Comparison of ENCODE assay signal across 18 cellular contexts in genomic region chr9:5909999-5910398, GRCh38. TPM values are rescaled to one million over a fixed set of nuclear protein-coding genes. Genes with fewer than 3 reads are reported as not detected.
DNase-seq lines count a peak whose midpoint lies in the region; ATAC-seq and TF ChIP-seq lines count a peak whose summit lies in the region.
"Had no signal": no experiment of that assay in that cellular context is flagged by ENCODE, and none has a peak within 500 bp of the region (broad histone marks: within the 10 kb centered on the region; RNA-seq: fewer than 3 reads in every experiment).

No MANE protein-coding gene starts in this region.

- H3K4me3 Mint-ChIP-seq in natural killer cell treated with Interleukin-12 subunit alpha and Interleukin-12 subunit beta and Interleukin-15 and Interleukin-18, amount 100 ng/mL, for 72 hours: peak overlapping the region; percentile 73
- no peak overlapping the region for H3K4me3 Mint-ChIP-seq in natural killer cell
- H3K4me3 Mint-ChIP-seq in activated CD4-positive, alpha-beta memory T cell treated with anti-CD3 and anti-CD28 coated beads for 36 hours: no peak overlapping the region
- H3K4me3 Mint-ChIP-seq in CD8-positive, alpha-beta memory T cell: no peak overlapping the region
- H3K4me3 Mint-ChIP-seq: T-helper 2 cell treated with Interferon-gamma antibody and Interleukin-4, amounts not matched to agents 5 μg/mL and 100 μg/mL, for 36 hours had no signal

- H3K36me3 ChIP-seq in CD8-positive, alpha-beta memory T cell (ENCODE audit: insufficient read depth, low read length): no peaks in the 10 kb centered on the region
- H3K36me3 ChIP-seq: colonic mucosa, pancreas, SJSA1, thoracic aorta had no signal

- H3K27me3 ChIP-seq in CD8-positive, alpha-beta memory T cell (ENCODE audit: insufficient read depth, low read length, poor library complexity, severe bottlenecking): no peaks in the 10 kb centered on the region
- H3K27me3 ChIP-seq: colonic mucosa, gastroesophageal sphincter, pancreas, SJSA1 had no signal

- CTCF ChIA-PET in activated CD4-positive, alpha-beta memory T cell treated with anti-CD3 and anti-CD28 coated beads for 36 hours (lab: Charles Lee): interaction anchor here (0.8 kb wide), 1 partner anchor 396 kb away, joined by 3 read pairs; no protein-coding TSS in a partner anchor
- CTCF ChIA-PET in CD8-positive, alpha-beta memory T cell (lab: Charles Lee): no interaction called here

- H3K27me3 Mint-ChIP-seq in natural killer cell treated with Interleukin-12 subunit alpha and Interleukin-12 subunit beta and Interleukin-15 and Interleukin-18, amount 100 ng/mL, for 72 hours: no peaks in the 10 kb centered on the region
- no peaks in the 10 kb centered on the region for H3K27me3 Mint-ChIP-seq in natural killer cell (ENCODE audit: low read depth in 2 of 2)
- no peaks in the 10 kb centered on the region for H3K27me3 Mint-ChIP-seq in activated CD4-positive, alpha-beta memory T cell treated with anti-CD3 and anti-CD28 coated beads for 36 hours
- H3K27me3 Mint-ChIP-seq in CD8-positive, alpha-beta memory T cell: no peaks in the 10 kb centered on the region

- peak overlapping the region; percentile 93 to 94 for H3K27ac Mint-ChIP-seq in natural killer cell treated with Interleukin-12 subunit alpha and Interleukin-12 subunit beta and Interleukin-15 and Interleukin-18, amount 100 ng/mL, for 72 hours
- H3K27ac Mint-ChIP-seq in natural killer cell: no peak overlapping the region
- H3K27ac Mint-ChIP-seq in activated CD4-positive, alpha-beta memory T cell treated with anti-CD3 and anti-CD28 coated beads for 36 hours: peak overlapping the region; percentile 86
- no peak overlapping the region for H3K27ac Mint-ChIP-seq in CD8-positive, alpha-beta memory T cell

- intact Hi-C loops in natural killer cell (cut with micrococcal nuclease): no loop called here
- intact Hi-C loops in activated CD4-positive, alpha-beta memory T cell treated with anti-CD3 and anti-CD28 coated beads for 36 hours (cut with micrococcal nuclease): loop anchor here (1.0 to 10.0 kb wide), 7 partner anchors 10 to 505 kb away; partner anchors contain the start of gene UHRF2

- H3K36me3 Mint-ChIP-seq in natural killer cell treated with Interleukin-12 subunit alpha and Interleukin-12 subunit beta and Interleukin-15 and Interleukin-18, amount 100 ng/mL, for 72 hours: peaks cover 4% of the 10 kb centered on the region
- peaks cover 9% of the 10 kb centered on the region for H3K36me3 Mint-ChIP-seq in natural killer cell
- peaks cover 10% of the 10 kb centered on the region for H3K36me3 Mint-ChIP-seq in activated CD4-positive, alpha-beta memory T cell treated with anti-CD3 and anti-CD28 coated beads for 36 hours
- H3K36me3 Mint-ChIP-seq in CD8-positive, alpha-beta memory T cell: peaks cover 9 to 38% (median 18%) of the 10 kb centered on the region in 3 donors

- POLR2A ChIA-PET in activated CD4-positive, alpha-beta memory T cell treated with anti-CD3 and anti-CD28 coated beads for 36 hours (lab: Charles Lee): interaction anchor here (0.6 kb wide), 1 partner anchor 357 kb away, joined by 3 read pairs; no protein-coding TSS in a partner anchor
- POLR2A ChIA-PET in CD8-positive, alpha-beta memory T cell (lab: Charles Lee): no interaction called here

- H3K4me1 ChIP-seq in CD8-positive, alpha-beta memory T cell (ENCODE audit: insufficient read depth, low read length): no peaks in the 10 kb centered on the region
- H3K4me1 ChIP-seq: colonic mucosa, gastroesophageal sphincter, pancreas, SJSA1 had no signal

- no peak for DNase-seq in natural killer cell treated with Interleukin-12 subunit alpha and Interleukin-12 subunit beta and Interleukin-15 and Interleukin-18, amount 100 ng/mL, for 72 hours (ENCODE audit: low spot score)
- DNase-seq in natural killer cell (no peak), NCI-H1048 (lab: John Stamatoyannopoulos, UW) (no peak), middle frontal gyrus (ENCODE audit: extremely low spot score, low spot score) (no peak)
- no peak for DNase-seq in activated CD4-positive, alpha-beta memory T cell treated with anti-CD3 and anti-CD28 coated beads for 36 hours
- DNase-seq in CD8-positive, alpha-beta memory T cell: no peak
- DNase-seq: colonic mucosa; NCI-H2107; NCI-H524 treated with DMSO at 0.1 percent for 48 hours; pancreas; stimulated activated CD4-positive, alpha-beta T cell treated with anti-CD3 and anti-CD28 coated beads, Interleukin-2, amount 100 ng/mL, for 48 hours had no signal

- TF ChIP-seq CTCF in natural killer cell (IDR thresholded peaks at IDR 0.05): no peak

- peaks cover 17 to 22% of the 10 kb centered on the region in 2 donors for H3K4me1 Mint-ChIP-seq in natural killer cell treated with Interleukin-12 subunit alpha and Interleukin-12 subunit beta and Interleukin-15 and Interleukin-18, amount 100 ng/mL, for 72 hours (ENCODE audit: low read depth in 2 of 2)
- peaks cover 0 to 6% of the 10 kb centered on the region in 2 donors for H3K4me1 Mint-ChIP-seq in natural killer cell
- H3K4me1 Mint-ChIP-seq in activated CD4-positive, alpha-beta memory T cell treated with anti-CD3 and anti-CD28 coated beads for 36 hours (ENCODE audit: low read depth): peaks cover 25% of the 10 kb centered on the region
- no peaks in the 10 kb centered on the region for H3K4me1 Mint-ChIP-seq in CD8-positive, alpha-beta memory T cell

- no peaks in the 10 kb centered on the region for H3K9me3 Mint-ChIP-seq in natural killer cell treated with Interleukin-12 subunit alpha and Interleukin-12 subunit beta and Interleukin-15 and Interleukin-18, amount 100 ng/mL, for 72 hours
- H3K9me3 Mint-ChIP-seq in natural killer cell: no peaks in the 10 kb centered on the region
- no peaks in the 10 kb centered on the region for H3K9me3 Mint-ChIP-seq in activated CD4-positive, alpha-beta memory T cell treated with anti-CD3 and anti-CD28 coated beads for 36 hours
- H3K9me3 Mint-ChIP-seq in CD8-positive, alpha-beta memory T cell: no peaks in the 10 kb centered on the region
- H3K9me3 Mint-ChIP-seq: T-helper 2 cell treated with Interferon-gamma antibody and Interleukin-4, amounts not matched to agents 5 μg/mL and 100 μg/mL, for 36 hours had no signal

- H3K4me3 ChIP-seq in CD8-positive, alpha-beta memory T cell (ENCODE audit: low read length): no peak overlapping the region
- H3K4me3 ChIP-seq: colonic mucosa, gastroesophageal sphincter, pancreas, SJSA1, thoracic aorta had no signal

- no peaks in the 10 kb centered on the region for H3K9me3 ChIP-seq in CD8-positive, alpha-beta memory T cell (ENCODE audit: low read length)
- H3K9me3 ChIP-seq: colonic mucosa, gastroesophageal sphincter, pancreas, SJSA1, thoracic aorta had no signal

- ATAC-seq in natural killer cell treated with Interleukin-12 subunit alpha and Interleukin-12 subunit beta and Interleukin-15 and Interleukin-18, amount 100 ng/mL, for 72 hours: peak; percentile 80 to 87
- ATAC-seq in natural killer cell (no peak), esophagus mucosa (peak; percentile 45), GM18870 (IDR thresholded peaks at IDR 0.05; ENCODE audit: unreplicated experiment) (no peak)
- ATAC-seq: gastroesophageal sphincter, pancreas had no signal

- no peak overlapping the region for H3K27ac ChIP-seq in CD8-positive, alpha-beta memory T cell (ENCODE audit: low read depth, low read length)
- H3K27ac ChIP-seq: colonic mucosa, gastroesophageal sphincter, pancreas, SJSA1, thoracic aorta had no signal

RNA-seq across cellular contexts. Expression of gene MLANA, which starts 19.3 kb away (rescaled TPM):
- not detected for total RNA-seq in natural killer cell treated with Interleukin-12 subunit alpha and Interleukin-12 subunit beta and Interleukin-15 and Interleukin-18, amount 100 ng/mL, for 72 hours
- total RNA-seq in natural killer cell (not detected), esophagus mucosa (not detected)
- not detected for total RNA-seq in activated CD4-positive, alpha-beta memory T cell treated with anti-CD3 and anti-CD28 coated beads for 36 hours
- not detected for total RNA-seq in CD8-positive, alpha-beta memory T cell
- not detected for polyA plus RNA-seq in CD8-positive, alpha-beta memory T cell
- total RNA-seq: colonic mucosa, gastroesophageal sphincter, pancreas, SJSA1, skeletal muscle tissue, thoracic aorta had no signal
- polyA plus RNA-seq: pancreas had no signal

Comparison
In these comparisons a context has a peak if more than half of its experiments do, and no peak if none do; other contexts are left out.
1. ATAC-seq: peak in natural killer cell treated with Interleukin-12 subunit alpha and Interleukin-12 subunit beta and Interleukin-15 and Interleukin-18, amount 100 ng/mL, for 72 hours (2 of 2) and esophagus mucosa (single experiment); none in natural killer cell (0 of 3) and GM18870 (single experiment).
2. H3K27ac Mint-ChIP-seq: peak in natural killer cell treated with Interleukin-12 subunit alpha and Interleukin-12 subunit beta and Interleukin-15 and Interleukin-18, amount 100 ng/mL, for 72 hours (2 of 2) and activated CD4-positive, alpha-beta memory T cell treated with anti-CD3 and anti-CD28 coated beads for 36 hours (single experiment); none in natural killer cell (0 of 2) and CD8-positive, alpha-beta memory T cell (0 of 8).